ENCODE assay signal across 9 cellular contexts in genomic region chr2:28613616-28614501, GRCh38.
DNase-seq lines count a peak whose midpoint lies in the region; ATAC-seq and TF ChIP-seq lines count a peak whose summit lies in the region.
"Had no signal": no experiment of that assay in that cellular context is flagged by ENCODE, and none has a peak within 500 bp of the region (broad histone marks: within the 10 kb centered on the region; RNA-seq: fewer than 3 reads in every experiment).

No MANE protein-coding gene starts in this region.

- intact Hi-C loops in posterior vena cava (cut with DNase I), result no loop called here

- peak; percentile 93 for DNase-seq in Daoy (ENCODE audit: low read depth)
- peak; percentile 34 for DNase-seq in RPMI7951 (ENCODE audit: low read depth)
- peak; percentile 99 for DNase-seq in astrocyte of the spinal cord (ENCODE audit: low read depth, low spot score)
- DNase-seq in posterior vena cava (ENCODE audit: low spot score), result peak; percentile 41
- DNase-seq in DMS114 treated with DMSO at 0.1 percent for 48 hours (lab: John Stamatoyannopoulos, UW; ENCODE audit: unreplicated experiment), result no peak
- DNase-seq: COR-L47 had no signal

- in situ Hi-C loops in astrocyte of the spinal cord (cut with HindIII; ENCODE audit: low sequenced_read_pairs), result no loop called here

- TF ChIP-seq CTCF in astrocyte of the spinal cord (IDR thresholded peaks at IDR 0.05; ENCODE audit: low read depth, low read length), result no peak

- ATAC-seq in HG03342 (IDR thresholded peaks at IDR 0.05; ENCODE audit: unreplicated experiment) (no peak), GM21390 (IDR thresholded peaks at IDR 0.05; ENCODE audit: unreplicated experiment) (no peak), HG02642 (IDR thresholded peaks at IDR 0.05; ENCODE audit: poor library complexity, unreplicated experiment) (no peak)

- no peak overlapping the region for H3K4me3 ChIP-seq in astrocyte of the spinal cord (ENCODE audit: low read depth, low read length)
